Comparison of ENCODE assay signal across 15 cellular contexts in the genomic region with DNA sequence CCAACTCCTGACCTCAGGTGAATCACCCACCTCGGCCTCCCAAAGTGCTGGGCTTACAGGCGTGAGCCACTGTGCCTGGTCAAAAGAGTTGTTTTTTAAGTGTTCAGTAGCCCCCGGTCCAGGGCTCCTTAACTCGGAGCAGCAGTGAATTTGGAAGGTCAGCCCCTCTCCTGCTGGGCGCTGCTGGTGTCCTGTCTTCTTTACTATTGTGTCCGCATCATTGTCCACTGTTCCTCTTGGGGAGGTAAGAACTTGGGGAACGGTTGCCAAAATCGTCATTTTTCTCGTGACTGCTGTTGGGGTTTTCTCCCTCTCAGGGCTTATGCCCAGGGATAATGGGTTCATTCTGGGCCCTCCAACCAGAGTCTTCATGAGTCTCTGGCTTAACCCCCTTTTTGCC. TPM values are rescaled to one million over a fixed set of nuclear protein-coding genes. Genes with fewer than 3 reads are reported as not detected.
DNase-seq lines count a peak whose midpoint lies in the region; ATAC-seq, FAIRE-seq and TF ChIP-seq lines count a peak whose summit lies in the region.
"Had no signal": no experiment of that assay in that cellular context is flagged by ENCODE, and none has a peak within 500 bp of the region (broad histone marks: within the 10 kb centered on the region; RNA-seq: fewer than 3 reads in every experiment).

No MANE protein-coding gene starts in this region.

- TF ChIP-seq CTCF in SU-DHL-6 (IDR thresholded peaks at IDR 0.05; ENCODE audit: insufficient read depth, low read length, poor library complexity, severe bottlenecking) (no peak), WTC11 (IDR thresholded peaks at IDR 0.05) (no peak), H1 (IDR thresholded peaks at IDR 0.05; ENCODE audit: control extremely low read depth in 1 of 3, insufficient read depth in 1 of 3, low read depth in 1 of 3, low read length in 3 of 3) (no peak), neural crest cell (conservative IDR thresholded peaks at IDR 0.05) (no peak), MM.1S (IDR thresholded peaks at IDR 0.05; ENCODE audit: low read length) (no peak)

- no peak overlapping the region for H3K56ac ChIP-seq in H1 (replicated peaks; ENCODE audit: insufficient read length, low read depth, low read length)

- H4K5ac ChIP-seq in H1 (ENCODE audit: insufficient read length, low read depth, low read length), result no peak overlapping the region

- H3K27ac Mint-ChIP-seq in WTC11 (peak overlapping the region; percentile 82), neural crest cell (ENCODE audit: unreplicated experiment) (peak overlapping the region; percentile 91)

- no peaks in the 10 kb centered on the region for H3K27me3 ChIP-seq in SU-DHL-6 (ENCODE audit: low read length)
- no peaks in the 10 kb centered on the region for H3K27me3 ChIP-seq in H1 (replicated peaks in 1 of 4; ENCODE audit: control insufficient read depth in 3 of 4, extremely low read depth in 1 of 4, insufficient read depth in 3 of 4, low read length in 3 of 4)
- no peaks in the 10 kb centered on the region for H3K27me3 ChIP-seq in MM.1S (replicated peaks; ENCODE audit: insufficient read depth, low read length)

- H3K18ac ChIP-seq in H1 (ENCODE audit: extremely low read depth, low read length), result no peak overlapping the region; the same call in 1 of the 2 replicates

- H3K36me3 ChIP-seq in SU-DHL-6 (ENCODE audit: low read length), result no peaks in the 10 kb centered on the region
- H3K36me3 ChIP-seq in H1 (ENCODE audit: control insufficient read depth in 2 of 4, insufficient read depth in 4 of 4, low read length in 3 of 4), result no peaks in the 10 kb centered on the region
- H3K36me3 ChIP-seq in MM.1S (replicated peaks; ENCODE audit: insufficient read depth, low read length), result no peaks in the 10 kb centered on the region

- H2BK12ac ChIP-seq in H1 (ENCODE audit: low read depth, low read length), result no peak overlapping the region

- no peaks in the 10 kb centered on the region for H3K9me2 ChIP-seq in SU-DHL-6 (replicated peaks; ENCODE audit: insufficient read depth, low read length)
- H3K9me2 ChIP-seq in MM.1S (replicated peaks; ENCODE audit: insufficient read depth, low read length), result no peaks in the 10 kb centered on the region

- FAIRE-seq in H1 (lab: Jason Lieb, UNC), result no peak
- FAIRE-seq: A549 had no signal

- no peak overlapping the region for H2BK20ac ChIP-seq in H1 (ENCODE audit: low read length)

- H3K4me1 Mint-ChIP-seq in WTC11 (peaks cover 18% of the 10 kb centered on the region), neural crest cell (peaks cover 5% of the 10 kb centered on the region)
- H3K4me1 Mint-ChIP-seq: CD14-positive monocyte had no signal

- ATAC-seq in WTC11, result no peak
- no peak for ATAC-seq in GM18517 (IDR thresholded peaks at IDR 0.05; ENCODE audit: unreplicated experiment)
- ATAC-seq: A549 had no signal

- H3K4me1 ChIP-seq in H1 (replicated peaks in 1 of 4; ENCODE audit: control insufficient read depth in 3 of 4, insufficient read depth in 4 of 4, low read length in 3 of 4) (peaks cover 2 to 10% (median 4%) of the 10 kb centered on the region in 4 experiments; a peak in 6 of 7 replicates), MM.1S (ENCODE audit: low read length) (no peaks in the 10 kb centered on the region)

- peak overlapping the region; percentile 0; the same call in 1 of the 2 replicates for H2AK5ac ChIP-seq in H1 (ENCODE audit: low read depth, low read length)

- H3K9me3 ChIP-seq in SU-DHL-6 (ENCODE audit: insufficient read depth, low read length) (no peaks in the 10 kb centered on the region), H1 (ENCODE audit: insufficient read depth in 2 of 2, low read depth in 1 of 2, low read length in 1 of 2) (no peaks in the 10 kb centered on the region), MM.1S (replicated peaks; ENCODE audit: insufficient read depth, low read length) (no peaks in the 10 kb centered on the region)
- H3K9me3 ChIP-seq: A549 had no signal

- no peak overlapping the region for H2BK5ac ChIP-seq in H1 (ENCODE audit: low read depth, low read length)

- peak overlapping the region; percentile 28 for H3K9ac ChIP-seq in SU-DHL-6 (ENCODE audit: low read length)
- no peak overlapping the region for H3K9ac ChIP-seq in H1 (replicated peaks in 1 of 4; ENCODE audit: extremely low read depth in 1 of 4, low read depth in 3 of 4, low read length in 3 of 4)
- no peak overlapping the region for H3K9ac ChIP-seq in MM.1S (ENCODE audit: low read length)
- H3K9ac ChIP-seq: GM23248 had no signal

- no peak for TF ChIP-seq EP300 in H1 (IDR thresholded peaks at IDR 0.05; ENCODE audit: borderline replicate concordance in 1 of 2, low read depth in 2 of 2, low read length in 2 of 2)

- H3K36me3 Mint-ChIP-seq in WTC11 (no peaks in the 10 kb centered on the region), neural crest cell (ENCODE audit: low read depth) (no peaks in the 10 kb centered on the region)
- H3K36me3 Mint-ChIP-seq: CD14-positive monocyte had no signal

- no peaks in the 10 kb centered on the region for H3K23me2 ChIP-seq in H1 (ENCODE audit: low read depth, low read length)

- H3K79me2 ChIP-seq in SU-DHL-6 (ENCODE audit: insufficient read depth, low read length), result peaks cover 95% of the 10 kb centered on the region
- no peaks in the 10 kb centered on the region for H3K79me2 ChIP-seq in H1 (ENCODE audit: control insufficient read depth in 1 of 2, insufficient read depth in 2 of 2, low read length in 2 of 2)
- H3K79me2 ChIP-seq in MM.1S (ENCODE audit: low read length), result peaks cover 63% of the 10 kb centered on the region

- POLR2A ChIA-PET in WTC11 (lab: Charles Lee), result no interaction called here
- POLR2A ChIA-PET in H1 (lab: Charles Lee; ENCODE audit: partially characterized antibody), result interaction anchor here (1.2 kb wide), 1 partner anchor 37 kb away, joined by 3 read pairs; no protein-coding TSS in a partner anchor

- H3K14ac ChIP-seq in H1 (ENCODE audit: insufficient read length), result no peak overlapping the region

- no peaks in the 10 kb centered on the region for H3K27me3 Mint-ChIP-seq in WTC11 (ENCODE audit: low read depth)
- no peaks in the 10 kb centered on the region for H3K27me3 Mint-ChIP-seq in neural crest cell (ENCODE audit: low read depth)
- H3K27me3 Mint-ChIP-seq: CD8-positive, alpha-beta memory T cell had no signal

- H2BK120ac ChIP-seq in H1 (replicated peaks; ENCODE audit: low read depth, low read length), result peak overlapping the region; percentile 49

- CTCF ChIA-PET in WTC11 (lab: Charles Lee) (interaction anchor here (1.0 kb wide), 1 partner anchor 260 kb away, joined by 4 read pairs; no protein-coding TSS in a partner anchor), H1 (lab: Charles Lee; ENCODE audit: partially characterized antibody) (interaction anchor here (1.1 to 1.6 kb wide), 4 partner anchors 8 to 314 kb away, joined by 3 to 5 read pairs (median 4); no protein-coding TSS in a partner anchor)

- H3K4me2 ChIP-seq in SU-DHL-6 (ENCODE audit: low read depth, low read length, poor library complexity, severe bottlenecking), result peak overlapping the region; percentile 48
- no peak overlapping the region for H3K4me2 ChIP-seq in H1 (ENCODE audit: insufficient read depth in 1 of 2, low read depth in 2 of 2, low read length in 2 of 2)
- H3K4me2 ChIP-seq in MM.1S (ENCODE audit: low read depth, low read length), result no peak overlapping the region
- H3K4me2 ChIP-seq: A549 had no signal

- WGBS in H1 (ENCODE audit: extremely low coverage in 1 of 2, insufficient coverage in 1 of 2, insufficient read length in 1 of 2, insufficient replicate concordance in 2 of 2, low coverage in 1 of 2, low lambda C conversion rate in 2 of 2, missing lambda C conversion rate in 1 of 2), 2 experiments, result 86% methylated on average over 9 of the region's 9 CpGs; no CpG with 5 or more reads in 1 of the 2 experiments

- no peak for TF ChIP-seq RAD21 in H1 (IDR thresholded peaks at IDR 0.05 in 1 of 2, conservative IDR thresholded peaks at IDR 0.05 in 1 of 2; ENCODE audit: low read depth in 2 of 2, low read length in 2 of 2)

- H4K20me1 ChIP-seq in SU-DHL-6 (ENCODE audit: low read depth, low read length), result 0 out of 2 replicates have a peak, but pooled peaks cover 4% of the 10 kb centered on the region
- H4K20me1 ChIP-seq in H1 (replicated peaks in 1 of 2; ENCODE audit: control insufficient read depth in 1 of 2, insufficient read depth in 2 of 2, low read length in 2 of 2), result no peaks in the 10 kb centered on the region
- H4K20me1 ChIP-seq in MM.1S (ENCODE audit: insufficient read depth, low read length), result no peaks in the 10 kb centered on the region

- H2AFZ ChIP-seq in SU-DHL-6 (ENCODE audit: low read depth, low read length, severe bottlenecking) (no peak overlapping the region), H1 (ENCODE audit: low read length) (no peak overlapping the region), MM.1S (ENCODE audit: low read length) (no peak overlapping the region)
- H2AFZ ChIP-seq: GM23248 had no signal

- H3K4me3 ChIP-seq in SU-DHL-6 (ENCODE audit: insufficient read depth, low read length, poor library complexity, severe bottlenecking), result no peak overlapping the region
- no peak overlapping the region for H3K4me3 ChIP-seq in H1 (ENCODE audit: extremely low read depth in 1 of 4, insufficient read depth in 2 of 4, low read depth in 3 of 4, low read length in 4 of 4)
- no peak overlapping the region for H3K4me3 ChIP-seq in MM.1S (ENCODE audit: low read length)
- H3K4me3 ChIP-seq: A549, GM23248 had no signal

- H3K9me3 Mint-ChIP-seq in WTC11 (peaks cover 2% of the 10 kb centered on the region; the same call in 1 of the 2 replicates), neural crest cell (peaks cover 2% of the 10 kb centered on the region)
- H3K9me3 Mint-ChIP-seq: CD8-positive, alpha-beta memory T cell had no signal

- H3K4me3 Mint-ChIP-seq in WTC11, result no peak overlapping the region
- H3K4me3 Mint-ChIP-seq in neural crest cell, result no peak overlapping the region
- H3K4me3 Mint-ChIP-seq: CD14-positive monocyte; CD8-positive, alpha-beta memory T cell had no signal

- H2BK15ac ChIP-seq in H1 (ENCODE audit: low read length), result no peak overlapping the region

- H3F3A ChIP-seq in SU-DHL-6 (ENCODE audit: insufficient read depth) (peaks cover 7% of the 10 kb centered on the region), MM.1S (ENCODE audit: insufficient read depth, low read length) (no peaks in the 10 kb centered on the region)

- H3K79me1 ChIP-seq in H1 (ENCODE audit: low read depth, low read length), result peaks cover 5% of the 10 kb centered on the region; the same call in 1 of the 2 replicates

- no peak overlapping the region for H3K23ac ChIP-seq in H1 (ENCODE audit: insufficient read length)

- H3K27ac ChIP-seq in SU-DHL-6 (ENCODE audit: low read depth, low read length) (peak overlapping the region; percentile 56), H1 (ENCODE audit: low read depth, low read length) (no peak overlapping the region), MM.1S (ENCODE audit: low read length) (no peak overlapping the region)
- H3K27ac ChIP-seq: GM23248 had no signal

- no peak overlapping the region for H4K8ac ChIP-seq in H1 (ENCODE audit: extremely low read depth, insufficient read depth, low read length)

- DNase-seq in WTC11 (ENCODE audit: low spot score), result no peak
- DNase-seq in H1 (ENCODE audit: low read depth in 1 of 2, low spot score in 2 of 2), result peak in 1 of 2 experiments; percentile 34
- no peak for DNase-seq in neural crest cell (ENCODE audit: low read depth, low spot score)
- no peak for DNase-seq in germinal center (ENCODE audit: low spot score)
- no peak for DNase-seq in MM.1S
- no peak for DNase-seq in activated CD4-positive, alpha-beta T cell treated with anti-CD3 and anti-CD28 coated beads, Interleukin-2, amount 50 U/mL, for 48 hours
- DNase-seq: CD8-positive, alpha-beta memory T cell; DMS53; GF-D8; GM23248; H7 had no signal

- no peak overlapping the region for H3K4ac ChIP-seq in H1 (replicated peaks; ENCODE audit: insufficient read length, low read depth, low read length)

- H4K91ac ChIP-seq in H1 (replicated peaks; ENCODE audit: insufficient read length, low read length), result no peak overlapping the region

- no peak for TF ChIP-seq POLR2A in H1 (IDR thresholded peaks at IDR 0.05; ENCODE audit: control extremely low read depth in 1 of 2, low read depth in 2 of 2, low read length in 2 of 2)

RNA-seq across cellular contexts. Expression of a gene that starts 46.7 kb away (rescaled TPM):
- 7.9 to 10.2 TPM (median 8.0 TPM) in 3 replicates for total RNA-seq in WTC11 (2021)
- 8.9 and 10.6 TPM in 2 replicates for total RNA-seq in H1 (2021; fragmentation: NEBNext Ultra II Directional; extraction: Animal tissue kit (Norgen Biotek cat#: 25700))
- 3.5 and 3.6 TPM in 2 replicates for polyA plus RNA-seq in H1 (2011; rRNA removed)
- polyA plus RNA-seq in H1 (2011; cell fraction: cytosol; rRNA removed), result 4.5 TPM
- polyA plus RNA-seq in H1 (2011; cell fraction: nucleus; rRNA removed), result 4.1 TPM
- polyA plus RNA-seq in H1 (2012, experiment 1 of 2), result 6.4 to 8.3 TPM (median 6.7 TPM) in 4 replicates
- 2.7 TPM for polyA plus RNA-seq in H1 (2012, experiment 2 of 2)
- polyA plus RNA-seq in H1 (2013, experiment 1 of 2), result 4.8 TPM
- 4.6 TPM for polyA plus RNA-seq in H1 (2013, experiment 2 of 2)
- polyA minus RNA-seq in H1 (2011; rRNA and poly(A)+ RNA removed), result 6.3 and 6.8 TPM in 2 replicates
- 4.6 TPM for polyA minus RNA-seq in H1 (2011; cell fraction: cytosol; rRNA and poly(A)+ RNA removed)
- polyA minus RNA-seq in H1 (2011; cell fraction: nucleus; rRNA and poly(A)+ RNA removed), result 4.8 TPM
- total RNA-seq in neural crest cell, result 6.4 and 6.5 TPM in 2 replicates
